Comparison of ENCODE assay signal across 21 cellular contexts in the genomic region with DNA sequence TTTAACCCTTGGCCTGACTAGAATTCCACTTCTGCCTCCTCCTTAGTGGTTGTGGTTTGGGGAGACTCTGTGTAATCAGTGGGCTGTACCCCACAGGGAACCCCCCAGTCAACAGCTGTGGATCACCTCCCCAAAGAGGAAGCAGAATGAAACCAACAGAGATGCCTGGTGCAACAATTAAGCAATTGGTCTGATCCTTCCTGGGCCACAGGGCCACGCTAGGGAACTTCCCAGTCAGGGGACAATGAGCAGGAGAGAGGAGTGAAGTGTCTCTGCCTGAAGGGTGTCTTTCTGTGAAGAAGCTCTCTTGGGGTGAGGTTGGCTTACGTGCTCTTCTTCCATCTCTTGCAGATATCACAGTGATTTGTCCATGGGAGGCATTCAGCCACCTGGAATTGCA. TPM values are rescaled to one million over a fixed set of nuclear protein-coding genes. Genes with fewer than 3 reads are reported as not detected.
DNase-seq lines count a peak whose midpoint lies in the region; ATAC-seq and TF ChIP-seq lines count a peak whose summit lies in the region.
"Had no signal": no experiment of that assay in that cellular context is flagged by ENCODE, and none has a peak within 500 bp of the region (broad histone marks: within the 10 kb centered on the region; RNA-seq: fewer than 3 reads in every experiment).

No MANE protein-coding gene starts in this region.

- no peaks in the 10 kb centered on the region for H3K4me1 ChIP-seq in right atrium auricular region
- H3K4me1 ChIP-seq in upper lobe of right lung = no peaks in the 10 kb centered on the region
- H3K4me1 ChIP-seq in transverse colon = peaks cover 0 to 4% (median 0%) of the 10 kb centered on the region in 4 donors
- H3K4me1 ChIP-seq: Caco-2, esophagus squamous epithelium had no signal

- no peak for DNase-seq in left ventricle myocardium superior
- DNase-seq in right atrium auricular region (ENCODE audit: low spot score) = no peak
- DNase-seq in NB4 (ENCODE audit: low read depth) = peak; percentile 90
- no peak for DNase-seq in effector memory CD8-positive, alpha-beta T cell
- DNase-seq in upper lobe of right lung = peak; percentile 62
- DNase-seq in RPMI8226 = no peak
- DNase-seq in transverse colon = no peak
- DNase-seq: ACHN; activated CD4-positive, alpha-beta T cell treated with anti-CD3 and anti-CD28 coated beads for 1 hour; activated naive CD4-positive, alpha-beta T cell treated with anti-CD3 and anti-CD28 coated beads, Interleukin-2, amount 50 U/mL, for 16 hours; Caco-2; dorsolateral prefrontal cortex; esophagus squamous epithelium; islet precursor cell; NCI-H2029; NCI-H748 treated with DMSO at 0.1 percent for 48 hours; ovary; stimulated activated naive CD4-positive, alpha-beta T cell treated with Interleukin-2 at 50 U/mL for 16 hours; T-helper 2 cell had no signal

- H3K4me1 Mint-ChIP-seq in effector memory CD8-positive, alpha-beta T cell (ENCODE audit: low read depth in 2 of 2) = peaks cover 22 to 34% of the 10 kb centered on the region in 2 donors

- no peaks in the 10 kb centered on the region for H3K9me3 Mint-ChIP-seq in effector memory CD8-positive, alpha-beta T cell

- TF ChIP-seq CTCF in right atrium auricular region (IDR thresholded peaks at IDR 0.05) (no peak), NB4 (IDR thresholded peaks at IDR 0.05; ENCODE audit: low read depth, low read length) (no peak), upper lobe of right lung (IDR thresholded peaks at IDR 0.05) (no peak), transverse colon (IDR thresholded peaks at IDR 0.05) (no peak)

- no peak for TF ChIP-seq POLR2A in NB4 (IDR thresholded peaks at IDR 0.05; ENCODE audit: extremely low read depth, insufficient read length)
- TF ChIP-seq POLR2A in transverse colon (IDR thresholded peaks at IDR 0.05) = no peak

- WGBS in transverse colon (ENCODE audit: low coverage in 1 of 2), 2 donors = 97% methylated on average over 2 of the region's 2 CpGs; no CpG with 5 or more reads in 1 of the 2 donors

- H3K36me3 Mint-ChIP-seq in effector memory CD8-positive, alpha-beta T cell (ENCODE audit: insufficient read depth) = peaks cover 3% of the 10 kb centered on the region

- H3K4me3 ChIP-seq in right atrium auricular region = no peak overlapping the region
- H3K4me3 ChIP-seq in NB4 (ENCODE audit: low read depth, low read length) = peak overlapping the region; percentile 63
- H3K4me3 ChIP-seq in upper lobe of right lung = no peak overlapping the region
- no peak overlapping the region for H3K4me3 ChIP-seq in transverse colon
- H3K4me3 ChIP-seq: dorsolateral prefrontal cortex, esophagus squamous epithelium, ovary had no signal

- H3K36me3 ChIP-seq in right atrium auricular region (no peaks in the 10 kb centered on the region), upper lobe of right lung (no peaks in the 10 kb centered on the region), transverse colon (no peaks in the 10 kb centered on the region)
- H3K36me3 ChIP-seq: esophagus squamous epithelium, ovary had no signal

- H3K27ac ChIP-seq in right atrium auricular region (no peak overlapping the region), upper lobe of right lung (peak overlapping the region; percentile 56), transverse colon (no peak overlapping the region)
- H3K27ac ChIP-seq: dorsolateral prefrontal cortex, esophagus squamous epithelium, ovary had no signal

- TF ChIP-seq EP300 in transverse colon (IDR thresholded peaks at IDR 0.05; ENCODE audit: low read depth) = no peak

- no peak overlapping the region for H3K27ac Mint-ChIP-seq in effector memory CD8-positive, alpha-beta T cell

- in situ Hi-C loops in transverse colon (cut with MboI; ENCODE audit: low pct_ligation_motif_present in 1 of 4, low pct_unique_long_range_greater_than_20kb in 1 of 4, low sequenced_read_pairs in 3 of 4) = no loop called here

- no peak overlapping the region for H3K4me3 Mint-ChIP-seq in effector memory CD8-positive, alpha-beta T cell

- peaks cover 0 to 8% of the 10 kb centered on the region in 2 donors for H3K27me3 Mint-ChIP-seq in effector memory CD8-positive, alpha-beta T cell

- H3K9me3 ChIP-seq in right atrium auricular region (no peaks in the 10 kb centered on the region), upper lobe of right lung (no peaks in the 10 kb centered on the region), transverse colon (no peaks in the 10 kb centered on the region)
- H3K9me3 ChIP-seq: Caco-2, esophagus squamous epithelium, ovary had no signal

- ATAC-seq in left ventricle myocardium superior (peak; percentile 35), upper lobe of right lung (peak; percentile 91), HG03439 (IDR thresholded peaks at IDR 0.05; ENCODE audit: unreplicated experiment) (no peak)
- peak; percentile 17 for ATAC-seq in effector memory CD8-positive, alpha-beta T cell (replicated peaks)

- intact Hi-C loops in left ventricle myocardium superior (cut with micrococcal nuclease) = no loop called here
- intact Hi-C loops in upper lobe of right lung (cut with DNase I) = no loop called here
- intact Hi-C loops in transverse colon (cut with DNase I; ENCODE audit: low total_unique reads) = no loop called here

- H3K27me3 ChIP-seq in right atrium auricular region (no peaks in the 10 kb centered on the region), upper lobe of right lung (no peaks in the 10 kb centered on the region), transverse colon (no peaks in the 10 kb centered on the region)
- H3K27me3 ChIP-seq: esophagus squamous epithelium, ovary had no signal

RNA-seq across cellular contexts. Expression of gene PDE6H, which starts 8.2 kb away (rescaled TPM):
- total RNA-seq in left ventricle myocardium superior (not detected), right atrium auricular region (not detected), upper lobe of right lung (not detected), transverse colon (not detected)
- total RNA-seq: Caco-2, esophagus squamous epithelium, ovary, skeletal muscle tissue had no signal

RNA-seq across cellular contexts. Expression of gene ARHGDIB, which starts 19.6 kb away (rescaled TPM):
- total RNA-seq in left ventricle myocardium superior (56.0 TPM), right atrium auricular region (100 to 1,000 TPM in 1 of 2 donors, 10 to 100 TPM in 1; 69.5 to 124 TPM), upper lobe of right lung (228 TPM), transverse colon (10 to 100 TPM; 36.7 to 69.5 (median 48.3) TPM)

RNA-seq across cellular contexts. Expression of gene ERP27, which starts 42.7 kb away (rescaled TPM):
- total RNA-seq in left ventricle myocardium superior = 0.25 TPM
- total RNA-seq in right atrium auricular region = under 1 TPM; 0.31 to 0.70 TPM
- total RNA-seq in upper lobe of right lung = 9.7 TPM
- 1 to 10 TPM in 1 of 4 donors, under 1 TPM in 1, not detected in 2; 0.64 to 2.6 TPM for total RNA-seq in transverse colon
- total RNA-seq: skeletal muscle tissue had no signal

Comparison
In these comparisons a context has a peak if more than half of its experiments do, and no peak if none do; other contexts are left out.
1. DNase-seq: peak in NB4 (single experiment) and upper lobe of right lung (single experiment); none in left ventricle myocardium superior (single experiment), right atrium auricular region (single experiment), effector memory CD8-positive, alpha-beta T cell (0 of 3), RPMI8226 (single experiment) and transverse colon (single experiment).